23 cellular contexts compared by ENCODE assay signal in genomic region chr14:63475761-63476160, GRCh38.
DNase-seq lines count a peak whose midpoint lies in the region; ATAC-seq, FAIRE-seq and TF ChIP-seq lines count a peak whose summit lies in the region.
"Had no signal": no experiment of that assay in that cellular context is flagged by ENCODE, and none has a peak within 500 bp of the region (broad histone marks: within the 10 kb centered on the region; RNA-seq: fewer than 3 reads in every experiment).

No MANE protein-coding gene starts in this region.

- H3K79me2 ChIP-seq in Karpas-422 (ENCODE audit: low read length), result peaks cover 98% of the 10 kb centered on the region

- no peaks in the 10 kb centered on the region for H4K20me1 ChIP-seq in Karpas-422 (ENCODE audit: insufficient read depth, low read depth, low read length)

- no peaks in the 10 kb centered on the region for H3K27me3 Mint-ChIP-seq in activated naive CD4-positive, alpha-beta T cell treated with anti-CD3 and anti-CD28 coated beads, Interleukin-2, amount 50 U/mL, for 24 hours
- H3K27me3 Mint-ChIP-seq in chondrocyte (ENCODE audit: low read depth) (no peaks in the 10 kb centered on the region), osteocyte (ENCODE audit: unreplicated experiment) (no peaks in the 10 kb centered on the region)
- H3K27me3 Mint-ChIP-seq: naive thymus-derived CD4-positive, alpha-beta T cell had no signal

- H3K9me3 ChIP-seq in Karpas-422 (ENCODE audit: low read length), result no peaks in the 10 kb centered on the region
- no peaks in the 10 kb centered on the region for H3K9me3 ChIP-seq in kidney (ENCODE audit: control insufficient read depth in 1 of 2, low read length in 2 of 2)
- H3K9me3 ChIP-seq: HAP-1, heart left ventricle, upper lobe of left lung had no signal

- peaks cover 60% of the 10 kb centered on the region for H3K4me1 Mint-ChIP-seq in activated naive CD4-positive, alpha-beta T cell treated with anti-CD3 and anti-CD28 coated beads, Interleukin-2, amount 50 U/mL, for 24 hours
- peaks cover 35% of the 10 kb centered on the region for H3K4me1 Mint-ChIP-seq in chondrocyte (ENCODE audit: low read depth)
- H3K4me1 Mint-ChIP-seq in osteocyte (ENCODE audit: unreplicated experiment), result peaks cover 44% of the 10 kb centered on the region

- H3K4me3 Mint-ChIP-seq in activated naive CD4-positive, alpha-beta T cell treated with anti-CD3 and anti-CD28 coated beads, Interleukin-2, amount 50 U/mL, for 24 hours, result no peak overlapping the region
- H3K4me3 Mint-ChIP-seq in chondrocyte (ENCODE audit: unreplicated experiment) (no peak overlapping the region), osteocyte (ENCODE audit: unreplicated experiment) (no peak overlapping the region)

- H3K4me2 ChIP-seq in Karpas-422 (ENCODE audit: low read depth, low read length, poor library complexity, severe bottlenecking), result no peak overlapping the region

- H3K4me1 ChIP-seq in Karpas-422 (ENCODE audit: low read length), result peaks cover 68% of the 10 kb centered on the region
- H3K4me1 ChIP-seq in kidney (ENCODE audit: control insufficient read depth in 1 of 2, insufficient read depth in 1 of 2, low read depth in 1 of 2, low read length in 2 of 2), result peaks cover 3 to 10% of the 10 kb centered on the region in 2 donors

- intact Hi-C loops in kidney (cut with DNase I), result no loop called here

- H3K9ac ChIP-seq in Karpas-422 (ENCODE audit: low read length), result no peak overlapping the region
- H3K9ac ChIP-seq in kidney (ENCODE audit: low read length in 2 of 2), result no peak overlapping the region

- peak overlapping the region; percentile 36 for H3K27ac Mint-ChIP-seq in activated naive CD4-positive, alpha-beta T cell treated with anti-CD3 and anti-CD28 coated beads, Interleukin-2, amount 50 U/mL, for 24 hours
- H3K27ac Mint-ChIP-seq in chondrocyte (ENCODE audit: unreplicated experiment) (peak overlapping the region; percentile 63), osteocyte (ENCODE audit: unreplicated experiment) (peak overlapping the region; percentile 80)
- H3K27ac Mint-ChIP-seq: activated naive CD4-positive, alpha-beta T cell treated with anti-CD3 and anti-CD28 coated beads, Interleukin-2, amount 50 U/mL, for 72 hours had no signal

- DNase-seq in activated naive CD4-positive, alpha-beta T cell (lab: John Stamatoyannopoulos, UW), result no peak
- DNase-seq in Karpas-422 (no peak), chondrocyte (ENCODE audit: low spot score) (no peak), osteocyte (ENCODE audit: extremely low spot score, unreplicated experiment) (no peak), NCI-H510A (lab: John Stamatoyannopoulos, UW) (no peak), kidney (no peak)
- DNase-seq: activated CD4-positive, alpha-beta T cell treated with anti-CD3 and anti-CD28 coated beads for 48 hours; heart left ventricle; naive thymus-derived CD4-positive, alpha-beta T cell; NCI-H1105 treated with DMSO at 0.1 percent for 48 hours; NCI-H2029 treated with DMSO at 0.1 percent for 48 hours; Right ventricle myocardium superior; small intestine; stimulated activated CD4-positive, alpha-beta T cell treated with anti-CD3 and anti-CD28 coated beads, Interleukin-2, amount 100 ng/mL, for 24 hours; substantia nigra; upper lobe of left lung had no signal

- TF ChIP-seq CTCF in chondrocyte (IDR thresholded peaks at IDR 0.05), result no peak
- TF ChIP-seq CTCF in osteocyte (IDR thresholded peaks at IDR 0.05), result no peak
- no peak for TF ChIP-seq CTCF in kidney (IDR thresholded peaks at IDR 0.05; ENCODE audit: borderline replicate concordance, extremely low read depth, insufficient read depth)

- no peak for FAIRE-seq in kidney (lab: Jason Lieb, UNC)
- FAIRE-seq: small intestine, TTC549 had no signal

- no peak for ATAC-seq in HG02970 (IDR thresholded peaks at IDR 0.05; ENCODE audit: low FRiP score, unreplicated experiment)
- ATAC-seq: activated naive CD4-positive, alpha-beta T cell treated with anti-CD3 and anti-CD28 coated beads, Interleukin-2, amount 50 U/mL, for 72 hours; heart left ventricle; left lobe of liver; naive thymus-derived CD4-positive, alpha-beta T cell had no signal

- peaks cover 2% of the 10 kb centered on the region for H3K36me3 Mint-ChIP-seq in activated naive CD4-positive, alpha-beta T cell treated with anti-CD3 and anti-CD28 coated beads, Interleukin-2, amount 50 U/mL, for 24 hours
- H3K36me3 Mint-ChIP-seq in chondrocyte (ENCODE audit: low read depth) (no peaks in the 10 kb centered on the region), osteocyte (ENCODE audit: unreplicated experiment) (no peaks in the 10 kb centered on the region)

- H3K9me2 ChIP-seq in Karpas-422 (replicated peaks; ENCODE audit: insufficient read depth, low read length), result no peaks in the 10 kb centered on the region

- H3K27ac ChIP-seq in Karpas-422 (ENCODE audit: low read length) (0 out of 2 replicates have a peak overlapping the region, but pooled peaks have one; percentile 1), kidney (ENCODE audit: low read depth in 2 of 2, low read length in 2 of 2) (no peak overlapping the region)
- H3K27ac ChIP-seq: epithelial cell of prostate, heart left ventricle, upper lobe of left lung had no signal

- H3K36me3 ChIP-seq in Karpas-422 (ENCODE audit: insufficient read depth, low read length) (no peaks in the 10 kb centered on the region), kidney (ENCODE audit: control insufficient read depth in 1 of 2, insufficient read depth in 2 of 2, low read length in 2 of 2) (no peaks in the 10 kb centered on the region)
- H3K36me3 ChIP-seq: HAP-1, heart left ventricle, upper lobe of left lung had no signal

- no peak overlapping the region for H2AFZ ChIP-seq in Karpas-422 (ENCODE audit: low read length)

- no peak overlapping the region for H3K4me3 ChIP-seq in Karpas-422 (ENCODE audit: low read length)
- H3K4me3 ChIP-seq in kidney (ENCODE audit: low read length in 2 of 2), result no peak overlapping the region
- H3K4me3 ChIP-seq: HAP-1, heart left ventricle, upper lobe of left lung had no signal

- no peaks in the 10 kb centered on the region for H3K9me3 Mint-ChIP-seq in activated naive CD4-positive, alpha-beta T cell treated with anti-CD3 and anti-CD28 coated beads, Interleukin-2, amount 50 U/mL, for 24 hours
- no peaks in the 10 kb centered on the region for H3K9me3 Mint-ChIP-seq in chondrocyte (ENCODE audit: low read depth)
- no peaks in the 10 kb centered on the region for H3K9me3 Mint-ChIP-seq in osteocyte (ENCODE audit: unreplicated experiment)
- H3K9me3 Mint-ChIP-seq: activated naive CD4-positive, alpha-beta T cell treated with anti-CD3 and anti-CD28 coated beads, Interleukin-2, amount 50 U/mL, for 72 hours; naive thymus-derived CD4-positive, alpha-beta T cell had no signal

- no peaks in the 10 kb centered on the region for H3K27me3 ChIP-seq in Karpas-422 (ENCODE audit: low read length)
- H3K27me3 ChIP-seq: heart left ventricle, upper lobe of left lung had no signal
